Comparison of ENCODE assay signal across 14 cellular contexts in the genomic region with DNA sequence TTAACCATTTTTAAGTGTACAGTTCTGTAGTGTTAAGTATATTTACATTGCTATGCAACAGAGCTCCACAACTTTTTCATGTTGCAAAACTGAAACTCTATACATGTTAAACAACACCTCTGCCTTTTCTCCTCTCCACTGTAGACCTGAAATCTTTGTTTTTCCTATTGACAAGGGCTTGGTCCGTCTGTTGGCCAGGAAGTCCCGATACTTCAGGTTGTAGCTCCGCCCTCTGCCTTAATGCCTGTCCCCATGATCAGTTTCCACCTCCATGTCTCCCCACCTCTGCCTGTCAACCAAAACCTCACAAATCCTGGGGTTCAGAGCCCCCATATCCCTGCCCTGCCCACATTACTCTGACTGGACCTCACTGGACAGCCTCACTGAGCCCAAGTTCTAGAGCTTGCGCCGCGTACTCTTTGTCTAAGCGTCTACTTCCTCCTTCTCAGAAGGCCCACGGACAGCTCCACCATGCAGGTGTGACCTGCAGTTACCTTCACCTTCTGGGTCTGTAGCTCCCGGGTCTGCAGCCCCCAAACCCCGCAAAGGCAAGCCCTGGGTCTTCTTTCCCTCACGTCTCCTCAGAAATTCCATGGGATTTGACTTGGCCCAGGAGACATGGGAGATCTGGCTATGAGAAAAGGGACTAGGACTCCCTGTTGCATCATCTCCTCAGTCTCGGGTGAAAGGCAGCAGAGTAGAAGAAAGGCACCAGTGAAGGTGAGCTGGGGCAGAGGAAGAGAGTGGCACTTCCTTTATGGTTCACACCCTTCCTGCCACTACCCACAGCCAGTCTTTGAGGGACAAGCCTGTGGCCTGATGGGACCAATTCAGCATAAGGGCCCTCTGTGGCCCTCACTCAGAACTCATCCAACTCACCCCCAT. TPM values are rescaled to one million over a fixed set of nuclear protein-coding genes. Genes with fewer than 3 reads are reported as not detected.
DNase-seq lines count a peak whose midpoint lies in the region; ATAC-seq and TF ChIP-seq lines count a peak whose summit lies in the region.
"Had no signal": no experiment of that assay in that cellular context is flagged by ENCODE, and none has a peak within 500 bp of the region (broad histone marks: within the 10 kb centered on the region; RNA-seq: fewer than 3 reads in every experiment).

No MANE protein-coding gene starts in this region.

- peak overlapping the region; percentile 88 to 97 (median 92) for H3K4me3 Mint-ChIP-seq in CD4-positive, alpha-beta memory T cell
- no peak overlapping the region for H3K4me3 Mint-ChIP-seq in neural crest cell
- H3K4me3 Mint-ChIP-seq: WTC11 had no signal

- DNase-seq in CD4-positive, alpha-beta memory T cell = peak; percentile 34 to 56 (median 41)
- DNase-seq in HL-60 (ENCODE audit: low read depth in 1 of 2, low spot score in 1 of 2) (peak in 1 of 2 experiments; percentile 72), neural crest cell (ENCODE audit: low read depth, low spot score) (no peak), GOT3 (lab: John Stamatoyannopoulos, UW) (no peak), T-helper 9 cell (no peak), left lobe of liver (ENCODE audit: low spot score) (no peak), SK-N-DZ (ENCODE audit: low spot score) (no peak)
- no peak for DNase-seq in activated naive CD4-positive, alpha-beta T cell treated with anti-CD3 and anti-CD28 coated beads, Interleukin-2, amount 50 U/mL, for 72 hours (ENCODE audit: low spot score in 2 of 2)
- DNase-seq: DND-41, left cardiac atrium, NCI-H146, right lobe of liver had no signal

- peaks cover 0 to 7% of the 10 kb centered on the region in 2 donors for H3K9me3 ChIP-seq in CD4-positive, alpha-beta memory T cell (ENCODE audit: control insufficient read depth in 1 of 2, low read length in 2 of 2)
- H3K9me3 ChIP-seq: right lobe of liver had no signal

- CTCF ChIA-PET in CD4-positive, alpha-beta memory T cell (lab: Charles Lee; ENCODE audit: partially characterized antibody) = interaction anchor here (0.8 to 9.9 kb wide), 5 partner anchors 8 to 46 kb away, joined by 3 to 100 read pairs (median 9); partner anchors contain the start of gene CLTA

- TF ChIP-seq CTCF in HL-60 (IDR thresholded peaks at IDR 0.05; ENCODE audit: insufficient read depth, low read length) (no peak), neural crest cell (conservative IDR thresholded peaks at IDR 0.05) (no peak)

- H3K27me3 Mint-ChIP-seq in CD4-positive, alpha-beta memory T cell = no peaks in the 10 kb centered on the region
- H3K27me3 Mint-ChIP-seq in neural crest cell (ENCODE audit: low read depth) = no peaks in the 10 kb centered on the region
- H3K27me3 Mint-ChIP-seq: brain had no signal

- H3K4me1 Mint-ChIP-seq in CD4-positive, alpha-beta memory T cell = peaks cover 72 to 100% (median 92%) of the 10 kb centered on the region in 4 donors
- H3K4me1 Mint-ChIP-seq in neural crest cell = peaks cover 4% of the 10 kb centered on the region
- H3K4me1 Mint-ChIP-seq: WTC11 had no signal

- peaks cover 0 to 13% (median 8%) of the 10 kb centered on the region in 8 donors for H3K9me3 Mint-ChIP-seq in CD4-positive, alpha-beta memory T cell
- H3K9me3 Mint-ChIP-seq in activated naive CD4-positive, alpha-beta T cell treated with anti-CD3 and anti-CD28 coated beads, Interleukin-2, amount 50 U/mL, for 72 hours = peaks cover 9 to 20% of the 10 kb centered on the region in 2 donors
- H3K9me3 Mint-ChIP-seq in neural crest cell = peaks cover 9% of the 10 kb centered on the region

- no peaks in the 10 kb centered on the region for H3K27me3 ChIP-seq in CD4-positive, alpha-beta memory T cell (ENCODE audit: insufficient read depth, low read length)
- H3K27me3 ChIP-seq in HL-60 (ENCODE audit: insufficient read depth, poor library complexity, severe bottlenecking) = no peaks in the 10 kb centered on the region
- H3K27me3 ChIP-seq: right lobe of liver had no signal

- ATAC-seq in activated naive CD4-positive, alpha-beta T cell treated with anti-CD3 and anti-CD28 coated beads, Interleukin-2, amount 50 U/mL, for 72 hours = peak; percentile 43 to 44
- ATAC-seq in left lobe of liver = no peak
- ATAC-seq: left cardiac atrium, WTC11 had no signal

- peak overlapping the region; percentile 73 for H3K27ac ChIP-seq in CD4-positive, alpha-beta memory T cell (ENCODE audit: low read depth, low read length)
- H3K27ac ChIP-seq in HL-60 (replicated peaks) = peak overlapping the region; percentile 67

- H3K27ac Mint-ChIP-seq in CD4-positive, alpha-beta memory T cell = peak overlapping the region; percentile 95 to 100 (median 98)
- H3K27ac Mint-ChIP-seq in activated naive CD4-positive, alpha-beta T cell treated with anti-CD3 and anti-CD28 coated beads, Interleukin-2, amount 50 U/mL, for 72 hours = peak overlapping the region; percentile 90 to 91
- H3K27ac Mint-ChIP-seq in neural crest cell (ENCODE audit: unreplicated experiment) = peak overlapping the region; percentile 51
- H3K27ac Mint-ChIP-seq: WTC11 had no signal

- no peaks in the 10 kb centered on the region for H3K36me3 ChIP-seq in CD4-positive, alpha-beta memory T cell (ENCODE audit: insufficient read depth, low read length)
- H3K36me3 ChIP-seq: right lobe of liver had no signal

- peak overlapping the region; percentile 50 to 58 for H3K4me3 ChIP-seq in CD4-positive, alpha-beta memory T cell (ENCODE audit: low read length in 2 of 2)
- H3K4me3 ChIP-seq in HL-60 (replicated peaks; ENCODE audit: insufficient read depth, low read length) = no peak overlapping the region
- H3K4me3 ChIP-seq: right lobe of liver had no signal

- peaks cover 100% of the 10 kb centered on the region for H3K4me1 ChIP-seq in CD4-positive, alpha-beta memory T cell (ENCODE audit: insufficient read depth, low read length)

- intact Hi-C loops in CD4-positive, alpha-beta memory T cell (cut with micrococcal nuclease) = loop anchor here (1.0 kb wide), 1 partner anchor 8 kb away; the partner anchor contains the start of gene GLIPR2

- POLR2A ChIA-PET in CD4-positive, alpha-beta memory T cell (lab: Charles Lee; ENCODE audit: partially characterized antibody) = interaction anchor here (0.7 to 9.3 kb wide), 14 partner anchors 4 to 342 kb away, joined by 3 to 159 read pairs (median 4); partner anchors contain the start of genes CLTA and GLIPR2

- peaks cover 34 to 59% of the 10 kb centered on the region in 2 donors for H3K36me3 Mint-ChIP-seq in CD4-positive, alpha-beta memory T cell
- peaks cover 19 to 41% of the 10 kb centered on the region in 2 donors for H3K36me3 Mint-ChIP-seq in activated naive CD4-positive, alpha-beta T cell treated with anti-CD3 and anti-CD28 coated beads, Interleukin-2, amount 50 U/mL, for 72 hours
- H3K36me3 Mint-ChIP-seq in neural crest cell (ENCODE audit: low read depth) = peaks cover 15% of the 10 kb centered on the region

RNA-seq across cellular contexts. Expression of gene GLIPR2, which starts 8.0 kb away (rescaled TPM):
- total RNA-seq in CD4-positive, alpha-beta memory T cell = 10 to 100 TPM; 17.0 to 18.9 TPM
- 100 to 1,000 TPM; 140 to 213 TPM for polyA plus RNA-seq in CD4-positive, alpha-beta memory T cell
- total RNA-seq in activated naive CD4-positive, alpha-beta T cell treated with anti-CD3 and anti-CD28 coated beads, Interleukin-2, amount 50 U/mL, for 72 hours = 10 to 100 TPM in 1 of 2 donors, 1 to 10 TPM in 1; 4.0 to 17.0 TPM
- total RNA-seq in neural crest cell (21.5 and 24.2 TPM in 2 replicates), left lobe of liver (1.5 TPM)
- polyA plus RNA-seq in SK-N-DZ (2014; cell fraction: cytosol; rRNA removed) = 20.3 and 26.8 TPM in 2 replicates
- polyA plus RNA-seq in SK-N-DZ (2014; cell fraction: nucleus; rRNA removed) = 8.6 and 12.2 TPM in 2 replicates

RNA-seq across cellular contexts. Expression of gene CCIN, which starts 24.6 kb away (rescaled TPM):
- not detected for total RNA-seq in CD4-positive, alpha-beta memory T cell
- polyA plus RNA-seq in CD4-positive, alpha-beta memory T cell = not detected
- not detected for total RNA-seq in activated naive CD4-positive, alpha-beta T cell treated with anti-CD3 and anti-CD28 coated beads, Interleukin-2, amount 50 U/mL, for 72 hours
- total RNA-seq in neural crest cell = not detected in 2 replicates
- total RNA-seq in left lobe of liver = not detected
- 0.06 TPM in 1 of 2 replicates, not detected in the other for polyA plus RNA-seq in SK-N-DZ (2014; cell fraction: cytosol; rRNA removed)
- polyA plus RNA-seq in SK-N-DZ (2014; cell fraction: nucleus; rRNA removed) = 0.09 TPM in 1 of 2 replicates, not detected in the other
- total RNA-seq: left cardiac atrium, right lobe of liver had no signal

RNA-seq across cellular contexts. Expression of gene CLTA, which starts 46.2 kb away (rescaled TPM):
- 10 to 100 TPM; 69.9 to 72.3 TPM for total RNA-seq in CD4-positive, alpha-beta memory T cell
- polyA plus RNA-seq in CD4-positive, alpha-beta memory T cell = 100 to 1,000 TPM in 1 of 2 donors, 10 to 100 TPM in 1; 46.0 to 106 TPM
- total RNA-seq in activated naive CD4-positive, alpha-beta T cell treated with anti-CD3 and anti-CD28 coated beads, Interleukin-2, amount 50 U/mL, for 72 hours = 100 to 1,000 TPM in 1 of 2 donors, 10 to 100 TPM in 1; 77.0 to 127 TPM
- total RNA-seq in neural crest cell = 222 and 224 TPM in 2 replicates
- total RNA-seq in left lobe of liver = 61.8 TPM
- 520 and 537 TPM in 2 replicates for polyA plus RNA-seq in SK-N-DZ (2014; cell fraction: cytosol; rRNA removed)
- polyA plus RNA-seq in SK-N-DZ (2014; cell fraction: nucleus; rRNA removed) = 198 and 245 TPM in 2 replicates

Comparison
In these comparisons a context has a peak if more than half of its experiments do, and no peak if none do; other contexts are left out.
1. DNase-seq: peak in CD4-positive, alpha-beta memory T cell (5 of 5); none in activated naive CD4-positive, alpha-beta T cell treated with anti-CD3 and anti-CD28 coated beads, Interleukin-2, amount 50 U/mL, for 72 hours (0 of 2), neural crest cell (single experiment), GOT3 (single experiment), T-helper 9 cell (single experiment), left lobe of liver (single experiment) and SK-N-DZ (single experiment).
2. Peak in every context shown above with its lines, with median percentiles within 50 percentile points of each other: H3K27ac Mint-ChIP-seq.